8 cellular contexts compared by ENCODE assay signal in genomic region chr13:32537580-32538233, GRCh38. TPM values are rescaled to one million over a fixed set of nuclear protein-coding genes. Genes with fewer than 3 reads are reported as not detected.
A peak's percentile ranks its signal among the peaks of the same experiment; 100 is the strongest.
DNase-seq lines count a peak whose midpoint lies in the region; ATAC-seq and TF ChIP-seq lines count a peak whose summit lies in the region.

No MANE protein-coding gene starts in this region.

- peak overlapping the region; percentile 78 for H3K4me3 ChIP-seq in SJCRH30
- H3K4me3 ChIP-seq in adrenal gland = peak overlapping the region; percentile 64 to 94 (median 89)

- intact Hi-C loops in adrenal gland (cut with DNase I) = loop anchor here in 1 of 2 donors (10.0 kb wide), 1 partner anchor 113 kb away; the partner anchor contains the start of gene N4BP2L1

- H3K4me1 ChIP-seq in SJCRH30 (no peaks in the 10 kb centered on the region; the same call in 1 of the 2 replicates), adrenal gland (replicated peaks in 1 of 2) (peaks cover 19 to 42% of the 10 kb centered on the region in 2 donors)

- H3K36me3 Mint-ChIP-seq in immature natural killer cell = peaks cover 8 to 21% (median 9%) of the 10 kb centered on the region in 3 donors

- peak overlapping the region; percentile 62 for H3K27ac ChIP-seq in SJCRH30
- H3K27ac ChIP-seq in adrenal gland = peak overlapping the region in 4 of 5 donors; percentile 91 to 96 (median 95)

- H3K36me3 ChIP-seq in SJCRH30 = peaks cover 33% of the 10 kb centered on the region
- H3K36me3 ChIP-seq in adrenal gland (replicated peaks in 1 of 2) = peaks cover 0 to 9% of the 10 kb centered on the region in 2 donors

- TF ChIP-seq POLR2A in adrenal gland (IDR thresholded peaks at IDR 0.05) = no peak

- no peaks in the 10 kb centered on the region for H3K27me3 ChIP-seq in SJCRH30
- no peaks in the 10 kb centered on the region for H3K27me3 ChIP-seq in adrenal gland

- H3K9me3 ChIP-seq in SJCRH30 (replicated peaks) (no peaks in the 10 kb centered on the region), adrenal gland (replicated peaks in 1 of 3) (no peaks in the 10 kb centered on the region)

- peaks cover 61 to 69% of the 10 kb centered on the region in 2 donors for H3K4me1 Mint-ChIP-seq in immature natural killer cell

- ATAC-seq in omental fat pad (ENCODE audit: low FRiP score) (no peak), GM19351 (IDR thresholded peaks at IDR 0.05; ENCODE audit: unreplicated experiment) (no peak)

- peaks cover 0 to 1% (median 0%) of the 10 kb centered on the region in 6 donors for H3K9me3 Mint-ChIP-seq in immature natural killer cell

- TF ChIP-seq CTCF in adrenal gland (IDR thresholded peaks at IDR 0.05) (peak in 1 of 6 experiments; percentile 1), omental fat pad (IDR thresholded peaks at IDR 0.05) (no peak), GM13976 (IDR thresholded peaks at IDR 0.05; ENCODE audit: borderline replicate concordance, control extremely low read depth, extremely low read depth, insufficient read depth, missing control alignments) (no peak)

- peak overlapping the region; percentile 99 to 100 (median 99) for H3K4me3 Mint-ChIP-seq in immature natural killer cell

- in situ Hi-C loops in GM13976 (cut with MboI; ENCODE audit: low sequenced_read_pairs, unreplicated experiment) = no loop called here

- H3K27me3 Mint-ChIP-seq in immature natural killer cell (ENCODE audit: low read depth in 3 of 3) = peaks cover 7 to 12% (median 10%) of the 10 kb centered on the region in 3 donors

- 25 to 40% (median 26%) methylated on average over 13 to 25 of the region's 25 CpGs for WGBS in adrenal gland, 4 donors

- H3K27ac Mint-ChIP-seq in immature natural killer cell = peak overlapping the region; percentile 99 to 100 (median 99)

- DNase-seq in ELR (ENCODE audit: low read depth) (peak; percentile 35), SJCRH30 (peak; percentile 46 to 51), adrenal gland (peak; percentile 19 to 63 (median 43)), immature natural killer cell (no peak), omental fat pad (ENCODE audit: low spot score) (no peak), GM13976 (ENCODE audit: low spot score) (no peak)
- peak; percentile 4 to 22 for DNase-seq in stimulated activated CD4-positive, alpha-beta T cell treated with anti-CD3 and anti-CD28 coated beads, Interleukin-1b, Interleukin-23, amount 100 ng/mL, for 4 hours (ENCODE audit: low read depth in 2 of 2)

RNA-seq across cellular contexts. Expression of gene N4BP2L2, which starts 0.9 kb away (rescaled TPM):
- 98.5 and 134 TPM in 2 replicates for total RNA-seq in SJCRH30 (2014; rRNA removed; shearing (Covaris generic))
- total RNA-seq in adrenal gland (100 to 1,000 TPM in 5 of 8 donors, 10 to 100 TPM in 3; 34.1 to 321 (median 117) TPM), omental fat pad (100 to 1,000 TPM in 3 of 4 donors, 10 to 100 TPM in 1; 95.2 to 202 (median 136) TPM)
- polyA plus RNA-seq in adrenal gland (100 to 1,000 TPM in 2 of 3 donors, 10 to 100 TPM in 1; 82.4 to 152 (median 109) TPM), immature natural killer cell (100 to 1,000 TPM in 2 of 3 donors, 10 to 100 TPM in 1; 82.9 to 112 (median 105) TPM)

RNA-seq across cellular contexts. Expression of gene PDS5B, which starts 48.5 kb away (rescaled TPM):
- total RNA-seq in SJCRH30 (2014; rRNA removed; shearing (Covaris generic)) = 69.3 and 83.7 TPM in 2 replicates
- total RNA-seq in adrenal gland (10 to 100 TPM; 15.3 to 59.4 (median 31.1) TPM), omental fat pad (10 to 100 TPM; 20.4 to 55.0 (median 25.8) TPM)
- polyA plus RNA-seq in adrenal gland (10 to 100 TPM in 1 of 3 donors, 1 to 10 TPM in 2; 3.9 to 29.8 (median 9.5) TPM), immature natural killer cell (10 to 100 TPM; 29.3 to 49.2 (median 48.1) TPM)

Comparison
In these comparisons a context has a peak if more than half of its experiments do, and no peak if none do; other contexts are left out.
1. DNase-seq: peak in ELR (single experiment), SJCRH30 (2 of 2), adrenal gland (7 of 7) and stimulated activated CD4-positive, alpha-beta T cell treated with anti-CD3 and anti-CD28 coated beads, Interleukin-1b, Interleukin-23, amount 100 ng/mL, for 4 hours (2 of 2); none in immature natural killer cell (0 of 3), omental fat pad (single experiment) and GM13976 (single experiment).